Comparison of ENCODE assay signal across 22 cellular contexts in genomic region chr11:2134022-2135010, GRCh38. TPM values are rescaled to one million over a fixed set of nuclear protein-coding genes. Genes with fewer than 3 reads are reported as not detected.
A peak's percentile ranks its signal among the peaks of the same experiment; 100 is the strongest.
DNase-seq lines count a peak whose midpoint lies in the region; ATAC-seq, FAIRE-seq and TF ChIP-seq lines count a peak whose summit lies in the region.
"Had no signal": no experiment of that assay in that cellular context is flagged by ENCODE, and none has a peak within 500 bp of the region (broad histone marks: within the 10 kb centered on the region; RNA-seq: fewer than 3 reads in every experiment).

No MANE protein-coding gene starts in this region.

- H3K27ac ChIP-seq in aorta (ENCODE audit: low read depth in 1 of 2, low read length in 2 of 2) = no peak overlapping the region
- H3K27ac ChIP-seq in dorsolateral prefrontal cortex = no peak overlapping the region
- H3K27ac ChIP-seq: BLaER1, SJSA1 had no signal

- no peaks in the 10 kb centered on the region for H3K9me3 ChIP-seq in aorta (ENCODE audit: control insufficient read depth, low read length)
- H3K9me3 ChIP-seq: BLaER1, MG63 had no signal

- H3K4me3 ChIP-seq in aorta (ENCODE audit: low read length in 2 of 2) = no peak overlapping the region
- H3K4me3 ChIP-seq in dorsolateral prefrontal cortex = peak overlapping the region in 1 of 59 donors; percentile 51
- H3K4me3 ChIP-seq: BLaER1, GM12878, MG63, SJSA1 had no signal

- 82 to 84% methylated on average over 19 of the region's 19 CpGs for WGBS in aorta, 2 donors

- TF ChIP-seq CTCF in glutamatergic neuron (IDR thresholded peaks at IDR 0.05; ENCODE audit: partially characterized antibody, unreplicated experiment) = no peak
- TF ChIP-seq CTCF in nephron progenitor cell (IDR thresholded peaks at IDR 0.05) = no peak
- TF ChIP-seq CTCF in dorsolateral prefrontal cortex (IDR thresholded peaks at IDR 0.05 in 54 of 56, conservative IDR thresholded peaks at IDR 0.05 in 2 of 56; ENCODE audit: low read depth in 1 of 56, partially characterized antibody in 56 of 56) = no peak

- H3K4me1 ChIP-seq in aorta (ENCODE audit: control insufficient read depth in 1 of 2, insufficient read depth in 2 of 2, low read length in 2 of 2) = no peaks in the 10 kb centered on the region

- no peaks in the 10 kb centered on the region for H3K36me3 Mint-ChIP-seq in activated T-cell treated with anti-CD3 and anti-CD28 coated beads, Interleukin-2, amount 50 U/mL, for 24 hours (ENCODE audit: low read depth)
- H3K36me3 Mint-ChIP-seq in activated T-cell treated with anti-CD3 and anti-CD28 coated beads, Interleukin-2, amount 50 U/mL, for 4 hours (ENCODE audit: insufficient read depth) = no peaks in the 10 kb centered on the region
- H3K36me3 Mint-ChIP-seq in glutamatergic neuron (ENCODE audit: unreplicated experiment) (peaks cover 10% of the 10 kb centered on the region), nephron progenitor cell (ENCODE audit: low read depth) (peaks cover 45% of the 10 kb centered on the region)
- H3K36me3 Mint-ChIP-seq: CD8-positive, alpha-beta memory T cell had no signal

- no peaks in the 10 kb centered on the region for H3K27me3 ChIP-seq in aorta (ENCODE audit: control insufficient read depth in 1 of 2, insufficient read depth in 2 of 2, low read length in 1 of 2)
- H3K27me3 ChIP-seq in dorsolateral prefrontal cortex = peaks cover 0 to 77% (median 52%) of the 10 kb centered on the region in 45 donors

- DNase-seq in activated T-cell treated with anti-CD3 and anti-CD28 coated beads, Interleukin-2, amount 50 U/mL, for 24 hours = peak; percentile 29
- DNase-seq in activated T-cell treated with anti-CD3 and anti-CD28 coated beads, Interleukin-2, amount 50 U/mL, for 4 hours = no peak
- DNase-seq in glutamatergic neuron (peak; percentile 10), nephron progenitor cell (no peak), aorta (peak; percentile 37 to 48), GM19240 (ENCODE audit: insufficient read length, low spot score) (no peak), H54 (ENCODE audit: insufficient read length, low spot score) (no peak), dorsolateral prefrontal cortex (no peak)
- DNase-seq: 8988T, DMS 273 treated with DMSO at 0.1 percent for 48 hours, GDM1, H7, Karpas-422, MG63, NCI-H1092, NCI-H146, NCI-H69, OCI-M1 had no signal

- H3K27me3 Mint-ChIP-seq in activated T-cell treated with anti-CD3 and anti-CD28 coated beads, Interleukin-2, amount 50 U/mL, for 24 hours = peaks cover 69% of the 10 kb centered on the region
- peaks cover 59% of the 10 kb centered on the region for H3K27me3 Mint-ChIP-seq in activated T-cell treated with anti-CD3 and anti-CD28 coated beads, Interleukin-2, amount 50 U/mL, for 4 hours (ENCODE audit: low read depth)
- H3K27me3 Mint-ChIP-seq in glutamatergic neuron (ENCODE audit: unreplicated experiment) (peaks cover 11% of the 10 kb centered on the region), nephron progenitor cell (ENCODE audit: low read depth, poor library complexity) (peaks cover 50% of the 10 kb centered on the region)

- H3K4me1 Mint-ChIP-seq in activated T-cell treated with anti-CD3 and anti-CD28 coated beads, Interleukin-2, amount 50 U/mL, for 24 hours (ENCODE audit: low read depth) = peaks cover 6% of the 10 kb centered on the region
- H3K4me1 Mint-ChIP-seq in activated T-cell treated with anti-CD3 and anti-CD28 coated beads, Interleukin-2, amount 50 U/mL, for 4 hours (ENCODE audit: low read depth) = peaks cover 2% of the 10 kb centered on the region
- H3K4me1 Mint-ChIP-seq in glutamatergic neuron (ENCODE audit: low read depth, unreplicated experiment) = peaks cover 9% of the 10 kb centered on the region
- H3K4me1 Mint-ChIP-seq in nephron progenitor cell = peaks cover 59% of the 10 kb centered on the region

- no peaks in the 10 kb centered on the region for H3K36me3 ChIP-seq in aorta (ENCODE audit: control insufficient read depth in 1 of 2, insufficient read depth in 2 of 2, low read length in 1 of 2)
- H3K36me3 ChIP-seq: BLaER1, MG63 had no signal

- intact Hi-C loops in aorta (cut with DNase I) = no loop called here
- intact Hi-C loops in dorsolateral prefrontal cortex (cut with DNase I) = no loop called here

- H3K27ac Mint-ChIP-seq in activated T-cell treated with anti-CD3 and anti-CD28 coated beads, Interleukin-2, amount 50 U/mL, for 24 hours = no peak overlapping the region
- no peak overlapping the region for H3K27ac Mint-ChIP-seq in glutamatergic neuron (ENCODE audit: unreplicated experiment)
- H3K27ac Mint-ChIP-seq in nephron progenitor cell = no peak overlapping the region
- H3K27ac Mint-ChIP-seq: CD8-positive, alpha-beta memory T cell had no signal

- ATAC-seq in activated T-cell treated with anti-CD3 and anti-CD28 coated beads, Interleukin-2, amount 50 U/mL, for 4 hours = no peak
- no peak for ATAC-seq in aorta (ENCODE audit: low FRiP score)
- ATAC-seq: GM12878 had no signal

- H3K4me3 Mint-ChIP-seq in activated T-cell treated with anti-CD3 and anti-CD28 coated beads, Interleukin-2, amount 50 U/mL, for 24 hours = no peak overlapping the region
- H3K4me3 Mint-ChIP-seq in activated T-cell treated with anti-CD3 and anti-CD28 coated beads, Interleukin-2, amount 50 U/mL, for 4 hours = no peak overlapping the region
- no peak overlapping the region for H3K4me3 Mint-ChIP-seq in glutamatergic neuron (ENCODE audit: unreplicated experiment)
- H3K4me3 Mint-ChIP-seq in nephron progenitor cell = peak overlapping the region; percentile 88

- FAIRE-seq in H54 (lab: Jason Lieb, UNC) = no peak
- FAIRE-seq: GM12878 had no signal

- H3K9me3 Mint-ChIP-seq in activated T-cell treated with anti-CD3 and anti-CD28 coated beads, Interleukin-2, amount 50 U/mL, for 24 hours = no peaks in the 10 kb centered on the region
- H3K9me3 Mint-ChIP-seq in activated T-cell treated with anti-CD3 and anti-CD28 coated beads, Interleukin-2, amount 50 U/mL, for 4 hours = no peaks in the 10 kb centered on the region
- H3K9me3 Mint-ChIP-seq in glutamatergic neuron (ENCODE audit: unreplicated experiment) (peaks cover 8% of the 10 kb centered on the region), nephron progenitor cell (no peaks in the 10 kb centered on the region)
- H3K9me3 Mint-ChIP-seq: CD8-positive, alpha-beta memory T cell had no signal

- TF ChIP-seq POLR2A in H54 (IDR thresholded peaks at IDR 0.05; ENCODE audit: low read depth, low read length) = no peak

RNA-seq across cellular contexts. Expression of gene IGF2, which starts 4.9 kb away (rescaled TPM):
- total RNA-seq in activated T-cell treated with anti-CD3 and anti-CD28 coated beads, Interleukin-2, amount 50 U/mL, for 4 hours = 10 to 100 TPM in 1 of 3 donors, 1 to 10 TPM in 2; 4.6 to 12.5 (median 5.7) TPM
- 21.5 TPM for total RNA-seq in glutamatergic neuron (ENCODE audit: unreplicated experiment)
- total RNA-seq in aorta = 100 to 1,000 TPM in 1 of 2 donors, 10 to 100 TPM in 1; 83.5 to 620 TPM
- polyA plus RNA-seq in aorta = 1 to 10 TPM in 1 of 2 donors, under 1 TPM in 1; 0.67 to 1.8 TPM
- total RNA-seq in dorsolateral prefrontal cortex = 100 to 1,000 TPM in 2 of 120 experiments, 10 to 100 TPM in 51, 1 to 10 TPM in 67; 1.8 to 139 (median 9.0) TPM
- polyA plus RNA-seq: CD8-positive, alpha-beta memory T cell; GM12878 had no signal

RNA-seq across cellular contexts. Expression of gene INS, which starts 26.7 kb away (rescaled TPM):
- total RNA-seq in activated T-cell treated with anti-CD3 and anti-CD28 coated beads, Interleukin-2, amount 50 U/mL, for 4 hours = not detected
- total RNA-seq in glutamatergic neuron (ENCODE audit: unreplicated experiment) = not detected
- 1 to 10 TPM; 1.9 to 2.1 TPM for total RNA-seq in aorta
- polyA plus RNA-seq in aorta = 10 to 100 TPM; 17.2 to 18.8 TPM
- total RNA-seq in dorsolateral prefrontal cortex = not detected
- total RNA-seq: CD8-positive, alpha-beta memory T cell; GM12878; H7; SJSA1 had no signal
- polyA plus RNA-seq: CD8-positive, alpha-beta memory T cell; GM12878 had no signal

RNA-seq across cellular contexts. Expression of gene TH, which starts 37.3 kb away (rescaled TPM):
- total RNA-seq in activated T-cell treated with anti-CD3 and anti-CD28 coated beads, Interleukin-2, amount 50 U/mL, for 4 hours = not detected
- total RNA-seq in glutamatergic neuron (ENCODE audit: unreplicated experiment) = not detected
- total RNA-seq in aorta = under 1 TPM in 1 of 2 donors, not detected in 1; 0.45 TPM
- polyA plus RNA-seq in aorta = not detected
- 1 to 10 TPM in 23 of 120 experiments, under 1 TPM in 53, not detected in 44; 0.31 to 4.7 (median 0.72) TPM for total RNA-seq in dorsolateral prefrontal cortex
- total RNA-seq: CD8-positive, alpha-beta memory T cell; GM12878; H7; SJSA1 had no signal
- polyA plus RNA-seq: CD8-positive, alpha-beta memory T cell; GM12878 had no signal

Comparison
In these comparisons a context has a peak if more than half of its experiments do, and no peak if none do; other contexts are left out.
1. DNase-seq: peak in activated T-cell treated with anti-CD3 and anti-CD28 coated beads, Interleukin-2, amount 50 U/mL, for 24 hours (single experiment), glutamatergic neuron (single experiment) and aorta (2 of 2); none in activated T-cell treated with anti-CD3 and anti-CD28 coated beads, Interleukin-2, amount 50 U/mL, for 4 hours (single experiment), nephron progenitor cell (single experiment), GM19240 (single experiment), H54 (single experiment) and dorsolateral prefrontal cortex (0 of 10).